ENCODE assay signal across 8 cellular contexts in genomic region chr11:64864473-64865285, GRCh38. TPM values are rescaled to one million over a fixed set of nuclear protein-coding genes. Genes with fewer than 3 reads are reported as not detected.
DNase-seq lines count a peak whose midpoint lies in the region; ATAC-seq and TF ChIP-seq lines count a peak whose summit lies in the region.

No MANE protein-coding gene starts in this region.

- no peak for TF ChIP-seq POLR2A in prostate gland (IDR thresholded peaks at IDR 0.05)

- H3K4me3 ChIP-seq in fibroblast of pulmonary artery (replicated peaks; ENCODE audit: low read depth, low read length) = no peak overlapping the region
- no peak overlapping the region for H3K4me3 ChIP-seq in prostate gland

- peaks cover 93% of the 10 kb centered on the region for H3K4me1 Mint-ChIP-seq in activated CD8-positive, alpha-beta memory T cell treated with anti-CD3 and anti-CD28 coated beads, Interleukin-2, amount 10 ng/mL, durations not matched to agents 7 days and 5 days

- peak overlapping the region; percentile 98 for H3K27ac Mint-ChIP-seq in activated CD8-positive, alpha-beta memory T cell treated with anti-CD3 and anti-CD28 coated beads, Interleukin-2, amount 10 ng/mL, durations not matched to agents 7 days and 5 days

- WGBS in prostate gland = 31% methylated on average over 18 of the region's 18 CpGs

- intact Hi-C loops in prostate gland (cut with DNase I) = no loop called here

- DNase-seq in GM10266 (ENCODE audit: extremely low spot score) = peak; percentile 79
- peak; percentile 80 for DNase-seq in activated CD8-positive, alpha-beta memory T cell treated with anti-CD3 and anti-CD28 coated beads, Interleukin-2, amount 10 ng/mL, durations not matched to agents 7 days and 5 days
- DNase-seq in fibroblast of pulmonary artery (ENCODE audit: low read depth) = peak; percentile 87
- DNase-seq in prostate gland (ENCODE audit: low spot score) = peak; percentile 32
- DNase-seq in DMS53 treated with DMSO at 0.1 percent for 48 hours (lab: John Stamatoyannopoulos, UW; ENCODE audit: unreplicated experiment) = no peak
- DNase-seq in DMS114 treated with DMSO at 0.1 percent for 48 hours (lab: John Stamatoyannopoulos, UW; ENCODE audit: unreplicated experiment) = no peak
- no peak for DNase-seq in GM19238 (ENCODE audit: insufficient read length, low spot score)

- no peaks in the 10 kb centered on the region for H3K27me3 ChIP-seq in prostate gland (replicated peaks; ENCODE audit: insufficient read depth)

- peak overlapping the region; percentile 54 for H3K4me3 Mint-ChIP-seq in activated CD8-positive, alpha-beta memory T cell treated with anti-CD3 and anti-CD28 coated beads, Interleukin-2, amount 10 ng/mL, durations not matched to agents 7 days and 5 days

- no peaks in the 10 kb centered on the region for H3K36me3 ChIP-seq in prostate gland

- no peaks in the 10 kb centered on the region for H3K27me3 Mint-ChIP-seq in activated CD8-positive, alpha-beta memory T cell treated with anti-CD3 and anti-CD28 coated beads, Interleukin-2, amount 10 ng/mL, durations not matched to agents 7 days and 5 days

- peaks cover 14% of the 10 kb centered on the region for H3K4me1 ChIP-seq in prostate gland (replicated peaks)

- H3K27ac ChIP-seq in prostate gland = peak overlapping the region; percentile 80 to 82

- ATAC-seq in HG02885 (IDR thresholded peaks at IDR 0.05; ENCODE audit: poor library complexity, unreplicated experiment) = peak; percentile 34
- peak; percentile 27 for ATAC-seq in activated CD8-positive, alpha-beta memory T cell treated with anti-CD3 and anti-CD28 coated beads, Interleukin-2, amount 10 ng/mL, durations not matched to agents 7 days and 5 days

- no peaks in the 10 kb centered on the region for H3K9me3 ChIP-seq in prostate gland

- TF ChIP-seq CTCF in GM10266 (IDR thresholded peaks at IDR 0.05; ENCODE audit: control insufficient read depth, insufficient read depth, low read depth, missing control alignments) (no peak), fibroblast of pulmonary artery (IDR thresholded peaks at IDR 0.05; ENCODE audit: low read length, missing control alignments) (no peak), prostate gland (IDR thresholded peaks at IDR 0.05) (no peak)

- peaks cover 26% of the 10 kb centered on the region for H3K36me3 Mint-ChIP-seq in activated CD8-positive, alpha-beta memory T cell treated with anti-CD3 and anti-CD28 coated beads, Interleukin-2, amount 10 ng/mL, durations not matched to agents 7 days and 5 days

- CTCF ChIA-PET in activated CD8-positive, alpha-beta memory T cell treated with anti-CD3 and anti-CD28 coated beads, Interleukin-2, amount 10 ng/mL, durations not matched to agents 7 days and 5 days (lab: Charles Lee) = interaction anchor here (0.5 to 29.2 kb wide), 5 partner anchors 15 to 722 kb away, joined by 3 to 1163 read pairs (median 4); partner anchors contain the start of genes CDC42BPG, EHD1 and MEN1

- H3K9me3 Mint-ChIP-seq in activated CD8-positive, alpha-beta memory T cell treated with anti-CD3 and anti-CD28 coated beads, Interleukin-2, amount 10 ng/mL, durations not matched to agents 7 days and 5 days (ENCODE audit: low read depth) = no peaks in the 10 kb centered on the region

RNA-seq across cellular contexts. Expression of gene EHD1, which starts 13.7 kb away (rescaled TPM):
- 100 to 1,000 TPM; 149 to 155 TPM for total RNA-seq in activated CD8-positive, alpha-beta memory T cell treated with anti-CD3 and anti-CD28 coated beads, Interleukin-2, amount 10 ng/mL, durations not matched to agents 7 days and 5 days
- 100 to 1,000 TPM in 1 of 2 donors, 10 to 100 TPM in 1; 38.8 to 104 TPM for total RNA-seq in prostate gland

RNA-seq across cellular contexts. Expression of gene CDC42BPG, which starts 20.2 kb away (rescaled TPM):
- total RNA-seq in activated CD8-positive, alpha-beta memory T cell treated with anti-CD3 and anti-CD28 coated beads, Interleukin-2, amount 10 ng/mL, durations not matched to agents 7 days and 5 days = under 1 TPM; 0.50 to 0.61 TPM
- 10 to 100 TPM; 17.2 to 24.0 TPM for total RNA-seq in prostate gland

RNA-seq across cellular contexts. Expression of gene ATG2A, which starts 52.3 kb away (rescaled TPM):
- 10 to 100 TPM; 27.3 to 27.9 TPM for total RNA-seq in activated CD8-positive, alpha-beta memory T cell treated with anti-CD3 and anti-CD28 coated beads, Interleukin-2, amount 10 ng/mL, durations not matched to agents 7 days and 5 days
- total RNA-seq in prostate gland = 10 to 100 TPM; 38.4 to 66.1 TPM

RNA-seq across cellular contexts. Expression of gene MEN1, which starts 54.3 kb away (rescaled TPM):
- total RNA-seq in activated CD8-positive, alpha-beta memory T cell treated with anti-CD3 and anti-CD28 coated beads, Interleukin-2, amount 10 ng/mL, durations not matched to agents 7 days and 5 days = 10 to 100 TPM; 31.2 to 42.1 TPM
- 10 to 100 TPM; 27.9 to 45.5 TPM for total RNA-seq in prostate gland

RNA-seq across cellular contexts. Expression of gene PPP2R5B, which starts 59.8 kb away (rescaled TPM):
- 10 to 100 TPM; 11.7 to 12.3 TPM for total RNA-seq in activated CD8-positive, alpha-beta memory T cell treated with anti-CD3 and anti-CD28 coated beads, Interleukin-2, amount 10 ng/mL, durations not matched to agents 7 days and 5 days
- total RNA-seq in prostate gland = 10 to 100 TPM; 14.1 to 32.6 TPM

Comparison
In these comparisons a context has a peak if more than half of its experiments do, and no peak if none do; other contexts are left out.
1. DNase-seq: peak in GM10266 (single experiment), activated CD8-positive, alpha-beta memory T cell treated with anti-CD3 and anti-CD28 coated beads, Interleukin-2, amount 10 ng/mL, durations not matched to agents 7 days and 5 days (single experiment), fibroblast of pulmonary artery (single experiment) and prostate gland (single experiment); none in DMS53 treated with DMSO at 0.1 percent for 48 hours (single experiment), DMS114 treated with DMSO at 0.1 percent for 48 hours (single experiment) and GM19238 (single experiment).
2. RNA of gene CDC42BPG, which starts 20.2 kb away (total RNA-seq): 17.2 to 24.0 TPM in prostate gland; 0.50 to 0.61 TPM in activated CD8-positive, alpha-beta memory T cell treated with anti-CD3 and anti-CD28 coated beads, Interleukin-2, amount 10 ng/mL, durations not matched to agents 7 days and 5 days; every median in the first group is over 10 times any median in the second.